27 cellular contexts compared by ENCODE assay signal in genomic region chr4:173573725-173574124, GRCh38. TPM values are rescaled to one million over a fixed set of nuclear protein-coding genes. Genes with fewer than 3 reads are reported as not detected.
"Had no signal": no experiment of that assay in that cellular context is flagged by ENCODE, and none has a peak within 500 bp of the region (broad histone marks: within the 10 kb centered on the region; RNA-seq: fewer than 3 reads in every experiment).

No MANE protein-coding gene starts in this region.

- H3K27ac ChIP-seq: foreskin keratinocyte, lower lobe of right lung, ovary, right lobe of liver, thyroid gland had no signal

- H3K4me1 ChIP-seq: foreskin keratinocyte, lower lobe of right lung, right lobe of liver, thyroid gland had no signal

- H3K36me3 ChIP-seq: heart right ventricle, lower lobe of right lung, ovary, right lobe of liver, thyroid gland had no signal

- H3K4me3 ChIP-seq: heart right ventricle, lower lobe of right lung, ovary, right lobe of liver, smooth muscle cell, thyroid gland had no signal

- H3K27me3 ChIP-seq: foreskin keratinocyte, heart right ventricle, ovary, right lobe of liver, thyroid gland had no signal

- ATAC-seq: effector memory CD8-positive, alpha-beta T cell; foreskin keratinocyte; lower lobe of right lung; natural killer cell; right lobe of liver; stimulated activated naive CD8-positive, alpha-beta T cell treated with anti-CD3 and anti-CD28 coated beads, Interleukin-15, amount 100 ng/mL, for 72 hours had no signal

- H3K9me3 ChIP-seq: heart right ventricle, lower lobe of right lung, ovary, right lobe of liver, thyroid gland had no signal

- DNase-seq: cerebellar nuclear complex; cortex of kidney; effector memory CD8-positive, alpha-beta T cell; erythroblast; foreskin keratinocyte; glutamatergic neuron; heart right ventricle; hippocampal formation; left cardiac atrium; left ventricle myocardium superior; lower lobe of right lung; natural killer cell; occipital lobe; ovary; right lobe of liver; stimulated activated CD4-positive, alpha-beta T cell treated with anti-CD3 and anti-CD28 coated beads, Interleukin-12 subunit alpha, Interleukin-12 subunit beta, amount 100 ng/mL, for 4 hours; stimulated activated CD4-positive, alpha-beta T cell treated with anti-CD3 and anti-CD28 coated beads, Interleukin-1b, Interleukin-23, amount 100 ng/mL, for 48 hours; stimulated activated CD4-positive, alpha-beta T cell treated with anti-CD3 and anti-CD28 coated beads, Interleukin-4, amount 100 ng/mL, for 1 hour; stimulated activated CD8-positive, alpha-beta memory T cell treated with anti-CD3 and anti-CD28 coated beads, Interleukin-4, amount 100 ng/mL, for 48 hours; stimulated activated naive CD4-positive, alpha-beta T cell; stimulated activated naive CD8-positive, alpha-beta T cell treated with anti-CD3 and anti-CD28 coated beads, Interleukin-15, amount 100 ng/mL, for 72 hours; thyroid gland had no signal

RNA-seq across cellular contexts. Expression of gene HAND2, which starts 43.7 kb away (rescaled TPM):
- total RNA-seq: dermis microvascular lymphatic vessel endothelial cell, foreskin keratinocyte, kidney epithelial cell, natural killer cell, occipital lobe, temporal lobe had no signal
- polyA plus RNA-seq: foreskin keratinocyte, neural cell had no signal
